Comparison of ENCODE assay signal across 1 cellular context in the genomic region with DNA sequence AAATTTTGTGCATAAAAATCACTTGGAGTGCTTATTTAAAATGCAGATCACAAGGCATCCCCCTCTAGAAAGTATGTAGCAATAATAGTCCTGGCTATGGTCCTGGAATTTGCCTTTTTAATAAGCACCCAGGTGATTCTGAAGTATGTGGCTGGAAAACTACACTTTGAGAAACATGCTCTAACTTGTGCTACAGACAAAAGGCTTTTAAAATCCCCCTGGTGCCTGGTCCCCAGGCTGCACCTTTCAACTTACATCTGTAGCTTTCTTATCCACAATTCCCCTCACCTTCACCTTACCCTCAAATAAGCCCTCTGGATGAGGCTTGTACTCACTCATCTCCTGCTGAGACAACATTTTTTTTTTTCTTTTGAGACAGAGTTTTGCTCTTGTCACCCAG.
TF ChIP-seq lines count a peak whose summit lies in the region.

No MANE protein-coding gene starts in this region.

TF ChIP-seq in H1, 55 proteins besides CTCF, POLR2A, EP300 and RAD21:
- TF ChIP-seq BACH1 (IDR thresholded peaks at IDR 0.05; ENCODE audit: low read length) (no peak), CTBP2 (IDR thresholded peaks at IDR 0.05; ENCODE audit: borderline replicate concordance, insufficient read depth, insufficient read length, low read length) (no peak), SIX5 (IDR thresholded peaks at IDR 0.05; ENCODE audit: low read depth, low read length) (no peak)
- TF ChIP-seq, protein P1, sequence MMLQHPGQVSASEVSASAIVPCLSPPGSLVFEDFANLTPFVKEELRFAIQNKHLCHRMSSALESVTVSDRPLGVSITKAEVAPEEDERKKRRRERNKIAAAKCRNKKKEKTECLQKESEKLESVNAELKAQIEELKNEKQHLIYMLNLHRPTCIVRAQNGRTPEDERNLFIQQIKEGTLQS (IDR thresholded peaks at IDR 0.05; ENCODE audit: insufficient read depth, low read depth, low read length) = no peak
